Comparison of ENCODE assay signal across 32 cellular contexts in the genomic region with DNA sequence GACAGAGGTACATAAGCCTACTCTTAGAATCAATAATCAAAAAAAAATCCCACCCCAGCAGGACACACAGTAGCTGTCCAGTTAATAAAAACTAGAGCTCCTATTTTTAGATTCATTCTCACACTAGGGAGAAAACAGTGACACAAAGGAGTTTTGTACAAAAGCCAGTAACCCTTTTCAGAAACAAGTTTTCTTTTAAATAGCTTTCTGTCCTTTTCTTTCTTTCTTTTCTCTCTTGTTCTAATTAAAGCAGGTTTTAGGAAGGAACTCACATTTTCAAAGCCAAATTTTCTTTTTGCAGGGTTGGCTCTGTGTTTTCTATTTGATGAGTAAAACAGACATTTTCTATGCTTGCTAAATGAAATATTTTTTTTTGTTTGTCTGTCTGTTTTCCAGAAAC.
"Had no signal": no experiment of that assay in that cellular context is flagged by ENCODE, and none has a peak within 500 bp of the region (broad histone marks: within the 10 kb centered on the region; RNA-seq: fewer than 3 reads in every experiment).

No MANE protein-coding gene starts in this region.

- H3K27me3 Mint-ChIP-seq: activated CD8-positive, alpha-beta T cell treated with anti-CD3 and anti-CD28 coated beads for 36 hours; activated naive CD4-positive, alpha-beta T cell treated with anti-CD3 and anti-CD28 coated beads, Interleukin-2, amount 50 U/mL, for 24 hours; activated naive CD8-positive, alpha-beta T cell treated with anti-CD3 and anti-CD28 coated beads, Interleukin-2, amount 50 U/mL, for 24 hours; stimulated activated naive CD8-positive, alpha-beta T cell treated with anti-CD3 and anti-CD28 coated beads, Interleukin-15, Interleukin-2, amounts not matched to agents 100 ng/mL and 50 ng/mL, for 24 hours had no signal

- DNase-seq: activated CD4-positive, alpha-beta T cell treated with anti-CD3 and anti-CD28 coated beads, Interleukin-2, amount 50 U/mL, for 1 hour; activated CD8-positive, alpha-beta T cell treated with anti-CD3 and anti-CD28 coated beads for 36 hours; activated naive CD8-positive, alpha-beta T cell treated with anti-CD3 and anti-CD28 coated beads, Interleukin-2, amount 50 U/mL, for 24 hours; activated T-cell treated with anti-CD3 and anti-CD28 coated beads, Interleukin-2, amount 50 U/mL, for 48 hours; amygdala; cerebellar nuclear complex; cortex of kidney; endodermal cell; foreskin fibroblast; heart left ventricle; immature natural killer cell; left lung; lower lobe of right lung; mesendoderm; mucosa of descending colon; occipital lobe; posterior cingulate gyrus; retina; stimulated activated CD4-positive, alpha-beta T cell treated with anti-CD3 and anti-CD28 coated beads, Interleukin-12 subunit alpha, Interleukin-12 subunit beta, amount 100 ng/mL, for 4 hours; stimulated activated CD4-positive, alpha-beta T cell treated with anti-CD3 and anti-CD28 coated beads, Interleukin-4, amount 100 ng/mL, for 1 hour; T-helper 2 cell; thyroid gland; upper lobe of left lung had no signal

- H3K27me3 ChIP-seq: heart left ventricle, left lung, thyroid gland, upper lobe of left lung, vagina had no signal

- ATAC-seq: activated CD8-positive, alpha-beta T cell treated with anti-CD3 and anti-CD28 coated beads for 36 hours; activated naive CD8-positive, alpha-beta T cell treated with anti-CD3 and anti-CD28 coated beads, Interleukin-2, amount 50 U/mL, for 24 hours; esophagus mucosa; heart left ventricle; left lung; lower lobe of right lung; mucosa of descending colon; sciatic nerve; WTC11 had no signal

- H3K27ac ChIP-seq: heart left ventricle, left lung, lower lobe of right lung, skin epidermis, thyroid gland, upper lobe of left lung, vagina had no signal

- H3K9me3 Mint-ChIP-seq: activated naive CD4-positive, alpha-beta T cell treated with anti-CD3 and anti-CD28 coated beads, Interleukin-2, amount 50 U/mL, for 24 hours; activated naive CD8-positive, alpha-beta T cell treated with anti-CD3 and anti-CD28 coated beads, Interleukin-2, amount 50 U/mL, for 24 hours; activated T-helper 2 cell treated with anti-CD3 and anti-CD28 coated beads, Interferon-gamma antibody, Interleukin-2, Interleukin-4, amounts not matched to agents 10 μg/mL and 5 μg/mL and 100 μg/mL, durations not matched to agents 14 hours and 24 hours and 36 hours; endodermal cell; nephron; WTC11 had no signal

- H3K4me3 Mint-ChIP-seq: activated CD8-positive, alpha-beta T cell treated with anti-CD3 and anti-CD28 coated beads for 36 hours; activated naive CD4-positive, alpha-beta T cell treated with anti-CD3 and anti-CD28 coated beads, Interleukin-2, amount 50 U/mL, for 24 hours; activated naive CD8-positive, alpha-beta T cell treated with anti-CD3 and anti-CD28 coated beads, Interleukin-2, amount 50 U/mL, for 24 hours; endodermal cell; immature natural killer cell; nephron; stimulated activated naive CD8-positive, alpha-beta T cell treated with anti-CD3 and anti-CD28 coated beads, Interleukin-15, Interleukin-2, amounts not matched to agents 100 ng/mL and 50 ng/mL, for 24 hours; WTC11 had no signal

- H3K4me1 Mint-ChIP-seq: activated naive CD4-positive, alpha-beta T cell treated with anti-CD3 and anti-CD28 coated beads, Interleukin-2, amount 50 U/mL, for 24 hours; activated naive CD8-positive, alpha-beta T cell treated with anti-CD3 and anti-CD28 coated beads, Interleukin-2, amount 50 U/mL, for 24 hours; immature natural killer cell had no signal

- H3K36me3 Mint-ChIP-seq: activated naive CD4-positive, alpha-beta T cell treated with anti-CD3 and anti-CD28 coated beads, Interleukin-2, amount 50 U/mL, for 24 hours; immature natural killer cell; WTC11 had no signal

- H3K27ac Mint-ChIP-seq: activated CD8-positive, alpha-beta T cell treated with anti-CD3 and anti-CD28 coated beads for 36 hours; activated naive CD4-positive, alpha-beta T cell treated with anti-CD3 and anti-CD28 coated beads, Interleukin-2, amount 50 U/mL, for 24 hours; activated naive CD8-positive, alpha-beta T cell treated with anti-CD3 and anti-CD28 coated beads, Interleukin-2, amount 50 U/mL, for 24 hours; activated T-helper 2 cell treated with anti-CD3 and anti-CD28 coated beads, Interferon-gamma antibody, Interleukin-2, Interleukin-4, amounts not matched to agents 10 μg/mL and 5 μg/mL and 100 μg/mL, durations not matched to agents 14 hours and 24 hours and 36 hours; immature natural killer cell; nephron; stimulated activated naive CD8-positive, alpha-beta T cell treated with anti-CD3 and anti-CD28 coated beads, Interleukin-15, Interleukin-2, amounts not matched to agents 100 ng/mL and 50 ng/mL, for 24 hours; WTC11 had no signal
